8 cellular contexts compared by ENCODE assay signal in the genomic region with DNA sequence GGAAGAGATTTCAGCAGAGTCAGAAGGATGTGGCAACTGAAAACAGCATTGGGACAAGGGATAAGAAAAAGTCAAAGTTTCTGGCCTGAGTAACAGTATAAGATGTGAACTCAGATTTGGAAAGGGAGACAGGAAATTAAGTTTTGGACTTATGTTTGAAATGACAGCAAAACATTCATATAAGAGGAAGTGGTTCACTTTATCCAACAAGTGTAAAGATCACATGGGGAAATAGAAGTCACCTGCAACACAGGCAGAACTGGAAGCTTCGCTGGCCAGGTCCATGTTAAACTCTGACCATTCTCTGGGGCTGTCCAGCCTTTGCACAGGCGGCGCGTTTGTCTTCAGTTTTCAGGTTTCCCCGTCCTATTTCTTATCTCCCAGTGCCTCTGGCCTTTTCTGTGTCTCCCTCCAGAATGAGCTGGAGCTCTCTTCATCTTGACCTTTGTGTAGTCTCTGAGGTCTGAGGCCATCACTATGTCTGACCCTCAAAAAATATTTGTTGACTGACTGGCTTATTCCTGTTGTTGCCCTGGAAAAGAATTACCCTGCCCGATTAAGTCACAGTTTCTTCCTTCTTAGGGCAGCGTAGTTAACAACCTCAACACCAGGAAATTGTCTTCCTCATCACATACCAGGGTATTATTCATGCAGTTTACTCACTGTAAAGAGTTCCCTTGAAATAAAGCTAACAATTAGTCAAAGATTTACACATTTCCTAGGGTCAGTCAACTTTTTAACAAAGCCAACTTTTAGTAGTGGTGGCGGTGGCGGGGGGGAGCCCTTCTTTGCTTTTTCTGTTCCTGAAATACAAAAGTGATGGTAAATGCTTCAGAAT. TPM values are rescaled to one million over a fixed set of nuclear protein-coding genes. Genes with fewer than 3 reads are reported as not detected.
DNase-seq lines count a peak whose midpoint lies in the region; ATAC-seq, FAIRE-seq and TF ChIP-seq lines count a peak whose summit lies in the region.

No MANE protein-coding gene starts in this region.

- BruUV-seq in endothelial cell of umbilical vein (replicated peaks; lab: Mats Ljungman, UMichigan): TSS peak; percentile 63

- H3K27ac ChIP-seq in endothelial cell of umbilical vein (ENCODE audit: insufficient read depth, low read depth, low read length): peak overlapping the region; percentile 82

- peaks cover 12% of the 10 kb centered on the region for H3K36me3 Mint-ChIP-seq in T-helper 1 cell treated with Interleukin-12 subunit alpha and Interleukin-12 subunit beta and Interleukin-4 antibody, amounts not matched to agents 30 μg/mL and 1 μg/mL, for 36 hours (ENCODE audit: low read depth)
- H3K36me3 Mint-ChIP-seq in natural killer cell: no peaks in the 10 kb centered on the region

- peak overlapping the region; percentile 82 for H3K4me2 ChIP-seq in endothelial cell of umbilical vein (ENCODE audit: insufficient read depth, low read length)

- intact Hi-C loops in endothelial cell of umbilical vein (cut with micrococcal nuclease) (loop anchor here (2.0 kb wide), 2 partner anchors 71 to 75 kb away; no protein-coding TSS in a partner anchor), natural killer cell (cut with micrococcal nuclease) (loop anchor here (2.0 to 5.0 kb wide), 2 partner anchors 67 to 962 kb away; a partner anchor contains a TSS)

- no peaks in the 10 kb centered on the region for H3K36me3 ChIP-seq in endothelial cell of umbilical vein (ENCODE audit: control insufficient read depth in 2 of 2, extremely low read depth in 1 of 2, insufficient read depth in 2 of 2, low read length in 2 of 2)

- H2AFZ ChIP-seq in endothelial cell of umbilical vein (ENCODE audit: low read depth, low read length): peak overlapping the region; percentile 44

- peak overlapping the region in 2 of 3 experiments; percentile 38 to 64 for H3K4me3 ChIP-seq in endothelial cell of umbilical vein (replicated peaks in 1 of 3; ENCODE audit: insufficient read depth in 1 of 3, low read depth in 1 of 3, low read length in 3 of 3)

- ATAC-seq in natural killer cell (peak in 1 of 3 donors; percentile 14), GM18867 (IDR thresholded peaks at IDR 0.05; ENCODE audit: unreplicated experiment) (no peak), GM19351 (IDR thresholded peaks at IDR 0.05; ENCODE audit: unreplicated experiment) (no peak)

- H3K27ac Mint-ChIP-seq in T-helper 1 cell treated with Interleukin-12 subunit alpha and Interleukin-12 subunit beta and Interleukin-4 antibody, amounts not matched to agents 30 μg/mL and 1 μg/mL, for 36 hours: peak overlapping the region; percentile 87
- H3K27ac Mint-ChIP-seq in natural killer cell: peak overlapping the region in 1 of 2 donors; percentile 92

- H3K4me3 Mint-ChIP-seq in T-helper 1 cell treated with Interleukin-12 subunit alpha and Interleukin-12 subunit beta and Interleukin-4 antibody, amounts not matched to agents 30 μg/mL and 1 μg/mL, for 36 hours: peak overlapping the region; percentile 83
- peak overlapping the region; percentile 86 for H3K4me3 Mint-ChIP-seq in natural killer cell

- no peak for TF ChIP-seq POLR2A in endothelial cell of umbilical vein (IDR thresholded peaks at IDR 0.05; ENCODE audit: low read depth, low read length)

- H4K20me1 ChIP-seq in endothelial cell of umbilical vein (replicated peaks; ENCODE audit: control insufficient read depth, extremely low read depth, insufficient read depth, low read length): peaks cover 3% of the 10 kb centered on the region

- no peaks in the 10 kb centered on the region for H3K9me3 ChIP-seq in endothelial cell of umbilical vein (replicated peaks; ENCODE audit: control insufficient read depth, insufficient read depth, low read length)

- H3K4me1 Mint-ChIP-seq in T-helper 1 cell treated with Interleukin-12 subunit alpha and Interleukin-12 subunit beta and Interleukin-4 antibody, amounts not matched to agents 30 μg/mL and 1 μg/mL, for 36 hours (ENCODE audit: low read depth): peaks cover 52% of the 10 kb centered on the region
- peaks cover 53 to 55% of the 10 kb centered on the region in 2 donors for H3K4me1 Mint-ChIP-seq in natural killer cell

- peak overlapping the region; percentile 77 for H3K9ac ChIP-seq in endothelial cell of umbilical vein (replicated peaks; ENCODE audit: extremely low read depth, insufficient read depth, low read length)

- peaks cover 38% of the 10 kb centered on the region for H3K79me2 ChIP-seq in endothelial cell of umbilical vein (ENCODE audit: control insufficient read depth, insufficient read depth, low read length)

- H3K27me3 Mint-ChIP-seq in T-helper 1 cell treated with Interleukin-12 subunit alpha and Interleukin-12 subunit beta and Interleukin-4 antibody, amounts not matched to agents 30 μg/mL and 1 μg/mL, for 36 hours (ENCODE audit: low read depth): no peaks in the 10 kb centered on the region
- H3K27me3 Mint-ChIP-seq in natural killer cell (ENCODE audit: low read depth in 2 of 2): no peaks in the 10 kb centered on the region

- POLR2A ChIA-PET in endothelial cell of umbilical vein (lab: Charles Lee): interaction anchor here (1.1 to 1.3 kb wide), 3 partner anchors 8 to 118 kb away, joined by 3 to 4 read pairs (median 3); no protein-coding TSS in a partner anchor

- CTCF ChIA-PET in endothelial cell of umbilical vein (lab: Charles Lee): interaction anchor here (1.4 to 3.3 kb wide), 3 partner anchors 21 to 75 kb away, joined by 3 to 20 read pairs (median 4); no protein-coding TSS in a partner anchor

- peaks cover 46% of the 10 kb centered on the region for H3K4me1 ChIP-seq in endothelial cell of umbilical vein (ENCODE audit: control insufficient read depth, extremely low read depth, insufficient read depth, low read length)

- peak; percentile 74 for FAIRE-seq in endothelial cell of umbilical vein (lab: Jason Lieb, UNC)

- peak; percentile 20 for DNase-seq in activated naive CD4-positive, alpha-beta T cell treated with Interleukin-2 at 50 U/mL for 16 hours
- DNase-seq in activated naive CD4-positive, alpha-beta T cell (lab: John Stamatoyannopoulos, UW): no peak
- DNase-seq in endothelial cell of umbilical vein (ENCODE audit: low read depth, low spot score): peak; percentile 90
- DNase-seq in natural killer cell: no peak
- no peak for DNase-seq in DMS153 treated with DMSO at 0.1 percent for 48 hours (lab: John Stamatoyannopoulos, UW; ENCODE audit: unreplicated experiment)

- TF ChIP-seq CTCF in endothelial cell of umbilical vein (IDR thresholded peaks at IDR 0.05; ENCODE audit: extremely low read depth in 1 of 2, insufficient read depth in 1 of 2, low read depth in 1 of 2, low read length in 2 of 2) (no peak), natural killer cell (IDR thresholded peaks at IDR 0.05) (no peak)

- no peaks in the 10 kb centered on the region for H3K9me3 Mint-ChIP-seq in T-helper 1 cell treated with Interleukin-12 subunit alpha and Interleukin-12 subunit beta and Interleukin-4 antibody, amounts not matched to agents 30 μg/mL and 1 μg/mL, for 36 hours
- H3K9me3 Mint-ChIP-seq in natural killer cell: no peaks in the 10 kb centered on the region

- no peaks in the 10 kb centered on the region for H3K27me3 ChIP-seq in endothelial cell of umbilical vein (ENCODE audit: control insufficient read depth in 2 of 2, insufficient read depth in 2 of 2, low read length in 2 of 2)

- no peaks in the 10 kb centered on the region for H3K9me1 ChIP-seq in endothelial cell of umbilical vein (replicated peaks; ENCODE audit: control insufficient read depth, extremely low read depth, insufficient read depth, low read length)

- dilution Hi-C loops in endothelial cell of umbilical vein (cut with MboI; ENCODE audit: extremely low pct_ligation_motif_present, low sequenced_read_pairs): no loop called here

TF ChIP-seq in endothelial cell of umbilical vein, 7 proteins besides CTCF, POLR2A, EP300 and RAD21:
- no peak for TF ChIP-seq MYC (IDR thresholded peaks at IDR 0.05; ENCODE audit: low read depth, low read length)
- TF ChIP-seq GATA2 (IDR thresholded peaks at IDR 0.05; ENCODE audit: insufficient read depth, insufficient read length, low read depth, low read length): peak; percentile 75
- peak; percentile 59 for TF ChIP-seq JUN (IDR thresholded peaks at IDR 0.05; ENCODE audit: borderline replicate concordance, insufficient read depth, insufficient read length, low read depth)
- TF ChIP-seq EZH2 (IDR thresholded peaks at IDR 0.05; ENCODE audit: borderline replicate concordance, low read depth, low read length, severe bottlenecking): no peak
- TF ChIP-seq FOS (IDR thresholded peaks at IDR 0.05; ENCODE audit: borderline replicate concordance, insufficient read depth, low read length): peak; percentile 94
- TF ChIP-seq, protein P1, sequence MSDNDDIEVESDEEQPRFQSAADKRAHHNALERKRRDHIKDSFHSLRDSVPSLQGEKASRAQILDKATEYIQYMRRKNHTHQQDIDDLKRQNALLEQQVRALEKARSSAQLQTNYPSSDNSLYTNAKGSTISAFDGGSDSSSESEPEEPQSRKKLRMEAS (IDR thresholded peaks at IDR 0.05; ENCODE audit: insufficient read depth, insufficient read length): no peak
- TF ChIP-seq POLR2AphosphoS5 (IDR thresholded peaks at IDR 0.05; ENCODE audit: insufficient read depth, low read depth, low read length): peak; percentile 77

RNA-seq across cellular contexts. Expression of a gene that starts 1.0 kb away (rescaled TPM):
- total RNA-seq in endothelial cell of umbilical vein (14.2 and 20.2 TPM in 2 replicates), natural killer cell (10 to 100 TPM; 93.9 to 99.4 (median 97.0) TPM)
- 3.0 and 3.1 TPM in 2 replicates for polyA plus RNA-seq in endothelial cell of umbilical vein
- 2.8 and 3.5 TPM in 2 replicates for polyA plus RNA-seq in endothelial cell of umbilical vein (2011; cell fraction: cytosol; rRNA removed)
- polyA plus RNA-seq in endothelial cell of umbilical vein (2011; cell fraction: nucleus; rRNA removed): 23.1 and 33.2 TPM in 2 replicates
- 6.6 and 8.6 TPM in 2 replicates for polyA plus RNA-seq in endothelial cell of umbilical vein (2012)
- 13.6 and 14.0 TPM in 2 replicates for polyA minus RNA-seq in endothelial cell of umbilical vein
- polyA minus RNA-seq in endothelial cell of umbilical vein (2011; cell fraction: cytosol; rRNA and poly(A)+ RNA removed): 4.9 TPM
- polyA minus RNA-seq in endothelial cell of umbilical vein (2011; cell fraction: nucleus; rRNA and poly(A)+ RNA removed): 21.7 and 35.2 TPM in 2 replicates

Comparison
In these comparisons a context has a peak if more than half of its experiments do, and no peak if none do; other contexts are left out.
1. DNase-seq: peak in activated naive CD4-positive, alpha-beta T cell treated with Interleukin-2 at 50 U/mL for 16 hours (single experiment) and endothelial cell of umbilical vein (single experiment); none in activated naive CD4-positive, alpha-beta T cell (0 of 4), natural killer cell (single experiment) and DMS153 treated with DMSO at 0.1 percent for 48 hours (single experiment).